In the genomic region with DNA sequence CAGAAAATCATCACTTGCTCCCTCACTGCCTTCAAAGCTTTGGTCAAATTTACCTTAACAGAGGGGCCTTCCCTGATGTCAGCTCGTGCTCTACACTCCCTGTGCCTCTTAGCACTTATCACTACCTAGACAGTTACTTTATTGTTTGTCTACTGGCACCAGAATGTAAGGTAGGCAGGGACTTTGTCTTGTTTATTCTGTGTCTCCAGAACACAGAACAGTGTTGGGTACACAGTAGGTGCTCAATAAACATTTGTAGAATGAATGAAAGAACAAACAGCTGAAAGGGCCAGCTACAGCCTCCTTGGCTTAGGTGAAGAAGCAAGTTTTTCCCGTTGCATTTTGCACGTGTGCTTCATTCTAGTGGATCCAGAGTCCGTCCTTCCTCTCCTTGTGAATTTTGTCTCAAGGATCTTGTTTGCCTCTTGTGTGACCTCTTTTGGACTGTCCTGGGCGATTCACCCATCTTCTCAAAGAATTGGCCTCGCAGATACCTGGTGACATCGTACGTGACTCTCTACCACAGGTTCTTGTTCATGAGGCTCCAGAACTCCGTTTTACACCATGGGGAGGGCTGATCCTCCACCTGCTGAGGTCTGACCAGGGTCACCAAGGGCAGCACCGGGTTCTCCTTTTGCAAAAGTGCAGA, we compare ENCODE assay signal across 1 cellular context.
TF ChIP-seq lines count a peak whose summit lies in the region.

No MANE protein-coding gene starts in this region.

TF ChIP-seq in HepG2, 621 proteins besides CTCF, POLR2A, EP300 and RAD21 (continued from another document and continues in another):
- TF ChIP-seq, protein P1, sequence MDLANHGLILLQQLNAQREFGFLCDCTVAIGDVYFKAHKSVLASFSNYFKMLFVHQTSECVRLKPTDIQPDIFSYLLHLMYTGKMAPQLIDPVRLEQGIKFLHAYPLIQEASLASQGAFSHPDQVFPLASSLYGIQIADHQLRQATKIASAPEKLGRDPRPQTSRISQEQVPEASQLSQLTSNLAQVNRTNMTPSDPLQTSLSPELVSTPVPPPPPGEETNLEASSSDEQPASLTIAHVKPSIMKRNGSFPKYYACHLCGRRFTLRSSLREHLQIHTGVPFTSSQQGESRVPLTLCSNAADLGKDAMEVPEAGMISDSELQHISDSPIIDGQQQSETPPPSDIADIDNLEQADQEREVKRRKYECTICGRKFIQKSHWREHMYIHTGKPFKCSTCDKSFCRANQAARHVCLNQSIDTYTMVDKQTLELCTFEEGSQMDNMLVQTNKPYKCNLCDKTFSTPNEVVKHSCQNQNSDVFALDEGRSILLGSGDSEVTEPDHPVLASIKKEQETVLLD (CRISPR knock-in tag; IDR thresholded peaks at IDR 0.05; ENCODE audit: low read depth), result no peak
- TF ChIP-seq AHR (CRISPR knock-in tag; IDR thresholded peaks at IDR 0.05) (no peak), ZNF124 (CRISPR knock-in tag; IDR thresholded peaks at IDR 0.05) (no peak), TAF1 (CRISPR knock-in tag; IDR thresholded peaks at IDR 0.05) (no peak), SYNCRIP (IDR thresholded peaks at IDR 0.05; ENCODE audit: insufficient read depth, low read depth, low read length) (no peak), ZNF17 (CRISPR knock-in tag; IDR thresholded peaks at IDR 0.05) (no peak), ZNF577 (CRISPR knock-in tag; IDR thresholded peaks at IDR 0.05; ENCODE audit: borderline replicate concordance, low read depth) (no peak), ZNF558 (CRISPR knock-in tag; IDR thresholded peaks at IDR 0.05; ENCODE audit: borderline replicate concordance) (no peak), IKZF1 (IDR thresholded peaks at IDR 0.05) (no peak), SIN3B (IDR thresholded peaks at IDR 0.05; ENCODE audit: low read length) (no peak), ZNF543 (CRISPR knock-in tag; IDR thresholded peaks at IDR 0.05) (no peak), ONECUT2 (CRISPR knock-in tag; IDR thresholded peaks at IDR 0.05) (no peak), HOXA3 (CRISPR knock-in tag; IDR thresholded peaks at IDR 0.05) (peak; percentile 73), ZKSCAN8 (CRISPR knock-in tag; IDR thresholded peaks at IDR 0.05; ENCODE audit: borderline replicate concordance) (peak; percentile 100), ZBTB44 (CRISPR knock-in tag; IDR thresholded peaks at IDR 0.05) (no peak), ZNF773 (CRISPR knock-in tag; IDR thresholded peaks at IDR 0.05; ENCODE audit: borderline replicate concordance) (no peak), HOXA7 (CRISPR knock-in tag; IDR thresholded peaks at IDR 0.05) (no peak), SRY (CRISPR knock-in tag; IDR thresholded peaks at IDR 0.05) (no peak), SNRNP70 (IDR thresholded peaks at IDR 0.05; ENCODE audit: low read depth, low read length) (no peak), ZNF224 (CRISPR knock-in tag; IDR thresholded peaks at IDR 0.05) (no peak), NCOA1 (CRISPR knock-in tag; IDR thresholded peaks at IDR 0.05) (no peak), RARA (CRISPR knock-in tag; IDR thresholded peaks at IDR 0.05) (peak; percentile 85), ZBTB14 (CRISPR knock-in tag; IDR thresholded peaks at IDR 0.05) (no peak), CREM (IDR thresholded peaks at IDR 0.05) (peak; percentile 86), CREM (CRISPR knock-in tag; IDR thresholded peaks at IDR 0.05) (no peak), NR3C1 (CRISPR knock-in tag; IDR thresholded peaks at IDR 0.05) (no peak), LBX2 (CRISPR knock-in tag; IDR thresholded peaks at IDR 0.05; ENCODE audit: borderline replicate concordance) (no peak)
- TF ChIP-seq, protein P2, sequence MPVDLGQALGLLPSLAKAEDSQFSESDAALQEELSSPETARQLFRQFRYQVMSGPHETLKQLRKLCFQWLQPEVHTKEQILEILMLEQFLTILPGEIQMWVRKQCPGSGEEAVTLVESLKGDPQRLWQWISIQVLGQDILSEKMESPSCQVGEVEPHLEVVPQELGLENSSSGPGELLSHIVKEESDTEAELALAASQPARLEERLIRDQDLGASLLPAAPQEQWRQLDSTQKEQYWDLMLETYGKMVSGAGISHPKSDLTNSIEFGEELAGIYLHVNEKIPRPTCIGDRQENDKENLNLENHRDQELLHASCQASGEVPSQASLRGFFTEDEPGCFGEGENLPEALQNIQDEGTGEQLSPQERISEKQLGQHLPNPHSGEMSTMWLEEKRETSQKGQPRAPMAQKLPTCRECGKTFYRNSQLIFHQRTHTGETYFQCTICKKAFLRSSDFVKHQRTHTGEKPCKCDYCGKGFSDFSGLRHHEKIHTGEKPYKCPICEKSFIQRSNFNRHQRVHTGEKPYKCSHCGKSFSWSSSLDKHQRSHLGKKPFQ (CRISPR knock-in tag; IDR thresholded peaks at IDR 0.05; ENCODE audit: insufficient replicate concordance), result no peak
- TF ChIP-seq, protein P3, sequence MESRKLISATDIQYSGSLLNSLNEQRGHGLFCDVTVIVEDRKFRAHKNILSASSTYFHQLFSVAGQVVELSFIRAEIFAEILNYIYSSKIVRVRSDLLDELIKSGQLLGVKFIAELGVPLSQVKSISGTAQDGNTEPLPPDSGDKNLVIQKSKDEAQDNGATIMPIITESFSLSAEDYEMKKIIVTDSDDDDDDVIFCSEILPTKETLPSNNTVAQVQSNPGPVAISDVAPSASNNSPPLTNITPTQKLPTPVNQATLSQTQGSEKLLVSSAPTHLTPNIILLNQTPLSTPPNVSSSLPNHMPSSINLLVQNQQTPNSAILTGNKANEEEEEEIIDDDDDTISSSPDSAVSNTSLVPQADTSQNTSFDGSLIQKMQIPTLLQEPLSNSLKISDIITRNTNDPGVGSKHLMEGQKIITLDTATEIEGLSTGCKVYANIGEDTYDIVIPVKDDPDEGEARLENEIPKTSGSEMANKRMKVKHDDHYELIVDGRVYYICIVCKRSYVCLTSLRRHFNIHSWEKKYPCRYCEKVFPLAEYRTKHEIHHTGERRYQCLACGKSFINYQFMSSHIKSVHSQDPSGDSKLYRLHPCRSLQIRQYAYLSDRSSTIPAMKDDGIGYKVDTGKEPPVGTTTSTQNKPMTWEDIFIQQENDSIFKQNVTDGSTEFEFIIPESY (CRISPR knock-in tag; IDR thresholded peaks at IDR 0.05), result no peak
- TF ChIP-seq, protein P4, sequence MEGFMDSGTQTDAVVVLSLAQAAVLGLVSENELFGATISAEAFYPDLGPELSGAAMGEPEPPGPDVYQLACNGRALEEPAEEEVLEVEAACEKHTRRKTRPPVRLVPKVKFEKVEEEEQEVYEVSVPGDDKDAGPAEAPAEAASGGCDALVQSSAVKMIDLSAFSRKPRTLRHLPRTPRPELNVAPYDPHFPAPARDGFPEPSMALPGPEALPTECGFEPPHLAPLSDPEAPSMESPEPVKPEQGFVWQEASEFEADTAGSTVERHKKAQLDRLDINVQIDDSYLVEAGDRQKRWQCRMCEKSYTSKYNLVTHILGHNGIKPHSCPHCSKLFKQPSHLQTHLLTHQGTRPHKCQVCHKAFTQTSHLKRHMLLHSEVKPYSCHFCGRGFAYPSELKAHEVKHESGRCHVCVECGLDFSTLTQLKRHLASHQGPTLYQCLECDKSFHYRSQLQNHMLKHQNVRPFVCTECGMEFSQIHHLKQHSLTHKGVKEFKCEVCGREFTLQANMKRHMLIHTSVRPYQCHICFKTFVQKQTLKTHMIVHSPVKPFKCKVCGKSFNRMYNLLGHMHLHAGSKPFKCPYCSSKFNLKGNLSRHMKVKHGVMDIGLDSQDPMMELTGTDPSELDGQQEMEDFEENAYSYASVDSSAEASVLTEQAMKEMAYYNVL (CRISPR knock-in tag; IDR thresholded peaks at IDR 0.05; ENCODE audit: borderline replicate concordance), result peak; percentile 84
- TF ChIP-seq, protein P5, sequence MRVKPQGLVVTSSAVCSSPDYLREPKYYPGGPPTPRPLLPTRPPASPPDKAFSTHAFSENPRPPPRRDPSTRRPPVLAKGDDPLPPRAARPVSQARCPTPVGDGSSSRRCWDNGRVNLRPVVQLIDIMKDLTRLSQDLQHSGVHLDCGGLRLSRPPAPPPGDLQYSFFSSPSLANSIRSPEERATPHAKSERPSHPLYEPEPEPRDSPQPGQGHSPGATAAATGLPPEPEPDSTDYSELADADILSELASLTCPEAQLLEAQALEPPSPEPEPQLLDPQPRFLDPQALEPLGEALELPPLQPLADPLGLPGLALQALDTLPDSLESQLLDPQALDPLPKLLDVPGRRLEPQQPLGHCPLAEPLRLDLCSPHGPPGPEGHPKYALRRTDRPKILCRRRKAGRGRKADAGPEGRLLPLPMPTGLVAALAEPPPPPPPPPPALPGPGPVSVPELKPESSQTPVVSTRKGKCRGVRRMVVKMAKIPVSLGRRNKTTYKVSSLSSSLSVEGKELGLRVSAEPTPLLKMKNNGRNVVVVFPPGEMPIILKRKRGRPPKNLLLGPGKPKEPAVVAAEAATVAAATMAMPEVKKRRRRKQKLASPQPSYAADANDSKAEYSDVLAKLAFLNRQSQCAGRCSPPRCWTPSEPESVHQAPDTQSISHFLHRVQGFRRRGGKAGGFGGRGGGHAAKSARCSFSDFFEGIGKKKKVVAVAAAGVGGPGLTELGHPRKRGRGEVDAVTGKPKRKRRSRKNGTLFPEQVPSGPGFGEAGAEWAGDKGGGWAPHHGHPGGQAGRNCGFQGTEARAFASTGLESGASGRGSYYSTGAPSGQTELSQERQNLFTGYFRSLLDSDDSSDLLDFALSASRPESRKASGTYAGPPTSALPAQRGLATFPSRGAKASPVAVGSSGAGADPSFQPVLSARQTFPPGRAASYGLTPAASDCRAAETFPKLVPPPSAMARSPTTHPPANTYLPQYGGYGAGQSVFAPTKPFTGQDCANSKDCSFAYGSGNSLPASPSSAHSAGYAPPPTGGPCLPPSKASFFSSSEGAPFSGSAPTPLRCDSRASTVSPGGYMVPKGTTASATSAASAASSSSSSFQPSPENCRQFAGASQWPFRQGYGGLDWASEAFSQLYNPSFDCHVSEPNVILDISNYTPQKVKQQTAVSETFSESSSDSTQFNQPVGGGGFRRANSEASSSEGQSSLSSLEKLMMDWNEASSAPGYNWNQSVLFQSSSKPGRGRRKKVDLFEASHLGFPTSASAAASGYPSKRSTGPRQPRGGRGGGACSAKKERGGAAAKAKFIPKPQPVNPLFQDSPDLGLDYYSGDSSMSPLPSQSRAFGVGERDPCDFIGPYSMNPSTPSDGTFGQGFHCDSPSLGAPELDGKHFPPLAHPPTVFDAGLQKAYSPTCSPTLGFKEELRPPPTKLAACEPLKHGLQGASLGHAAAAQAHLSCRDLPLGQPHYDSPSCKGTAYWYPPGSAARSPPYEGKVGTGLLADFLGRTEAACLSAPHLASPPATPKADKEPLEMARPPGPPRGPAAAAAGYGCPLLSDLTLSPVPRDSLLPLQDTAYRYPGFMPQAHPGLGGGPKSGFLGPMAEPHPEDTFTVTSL (CRISPR knock-in tag; IDR thresholded peaks at IDR 0.05; ENCODE audit: borderline replicate concordance), result peak; percentile 78; the same call in 1 of the 2 replicates
- TF ChIP-seq, protein P6, sequence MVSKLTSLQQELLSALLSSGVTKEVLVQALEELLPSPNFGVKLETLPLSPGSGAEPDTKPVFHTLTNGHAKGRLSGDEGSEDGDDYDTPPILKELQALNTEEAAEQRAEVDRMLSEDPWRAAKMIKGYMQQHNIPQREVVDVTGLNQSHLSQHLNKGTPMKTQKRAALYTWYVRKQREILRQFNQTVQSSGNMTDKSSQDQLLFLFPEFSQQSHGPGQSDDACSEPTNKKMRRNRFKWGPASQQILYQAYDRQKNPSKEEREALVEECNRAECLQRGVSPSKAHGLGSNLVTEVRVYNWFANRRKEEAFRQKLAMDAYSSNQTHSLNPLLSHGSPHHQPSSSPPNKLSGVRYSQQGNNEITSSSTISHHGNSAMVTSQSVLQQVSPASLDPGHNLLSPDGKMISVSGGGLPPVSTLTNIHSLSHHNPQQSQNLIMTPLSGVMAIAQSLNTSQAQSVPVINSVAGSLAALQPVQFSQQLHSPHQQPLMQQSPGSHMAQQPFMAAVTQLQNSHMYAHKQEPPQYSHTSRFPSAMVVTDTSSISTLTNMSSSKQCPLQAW (CRISPR knock-in tag; IDR thresholded peaks at IDR 0.05), result no peak; the same call in 1 of the 2 replicates
- TF ChIP-seq, protein P7, sequence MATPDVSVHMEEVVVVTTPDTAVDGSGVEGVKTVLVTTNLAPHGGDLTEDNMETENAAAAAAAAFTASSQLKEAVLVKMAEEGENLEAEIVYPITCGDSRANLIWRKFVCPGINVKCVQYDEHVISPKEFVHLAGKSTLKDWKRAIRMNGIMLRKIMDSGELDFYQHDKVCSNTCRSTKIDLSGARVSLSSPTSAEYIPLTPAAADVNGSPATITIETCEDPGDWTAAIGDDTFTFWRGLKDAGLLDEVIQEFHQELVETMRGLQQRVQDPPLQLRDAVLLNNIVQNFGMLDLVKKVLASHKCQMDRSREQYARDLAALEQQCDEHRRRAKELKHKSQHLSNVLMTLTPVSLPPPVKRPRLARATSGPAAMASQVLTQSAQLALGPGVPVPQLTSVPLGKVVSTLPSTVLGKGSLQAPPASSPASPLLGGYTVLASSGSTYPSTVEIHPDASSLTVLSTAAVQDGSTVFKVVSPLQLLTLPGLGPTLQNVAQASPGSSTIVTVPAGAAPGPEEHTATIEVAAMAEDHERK (CRISPR knock-in tag; IDR thresholded peaks at IDR 0.05; ENCODE audit: low read depth), result no peak
- TF ChIP-seq, protein P8, sequence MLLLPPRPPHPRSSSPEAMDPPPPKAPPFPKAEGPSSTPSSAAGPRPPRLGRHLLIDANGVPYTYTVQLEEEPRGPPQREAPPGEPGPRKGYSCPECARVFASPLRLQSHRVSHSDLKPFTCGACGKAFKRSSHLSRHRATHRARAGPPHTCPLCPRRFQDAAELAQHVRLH (CRISPR knock-in tag; IDR thresholded peaks at IDR 0.05; ENCODE audit: borderline replicate concordance, low read depth), result peak; percentile 48; the same call in 1 of the 2 replicates
